ENCODE assay signal across 12 cellular contexts in genomic region chr4:81606796-81607550, GRCh38.
DNase-seq lines count a peak whose midpoint lies in the region; ATAC-seq and TF ChIP-seq lines count a peak whose summit lies in the region.
"Had no signal": no experiment of that assay in that cellular context is flagged by ENCODE, and none has a peak within 500 bp of the region (broad histone marks: within the 10 kb centered on the region; RNA-seq: fewer than 3 reads in every experiment).

No MANE protein-coding gene starts in this region.

- H3K36me3 ChIP-seq in colonic mucosa (no peaks in the 10 kb centered on the region), lower lobe of right lung (no peaks in the 10 kb centered on the region)

- H3K36me3 Mint-ChIP-seq in stimulated activated naive CD8-positive, alpha-beta T cell treated with anti-CD3 and anti-CD28 coated beads, Interleukin-15, Interleukin-2, amounts not matched to agents 100 ng/mL and 50 ng/mL, for 24 hours (ENCODE audit: low read depth): no peaks in the 10 kb centered on the region

- no peak overlapping the region for H3K9ac ChIP-seq in colonic mucosa (ENCODE audit: low read depth in 2 of 2, low read length in 2 of 2)

- H3K4me1 ChIP-seq in colonic mucosa: no peaks in the 10 kb centered on the region
- no peaks in the 10 kb centered on the region for H3K4me1 ChIP-seq in lower lobe of right lung
- H3K4me1 ChIP-seq: body of pancreas had no signal

- no peaks in the 10 kb centered on the region for H3K9me3 Mint-ChIP-seq in stimulated activated naive CD8-positive, alpha-beta T cell treated with anti-CD3 and anti-CD28 coated beads, Interleukin-15, Interleukin-2, amounts not matched to agents 100 ng/mL and 50 ng/mL, for 24 hours
- no peaks in the 10 kb centered on the region for H3K9me3 Mint-ChIP-seq in stimulated activated naive CD8-positive, alpha-beta T cell treated with anti-CD3 and anti-CD28 coated beads, Interleukin-15, amount 100 ng/mL, for 72 hours
- H3K9me3 Mint-ChIP-seq: activated CD4-positive, alpha-beta memory T cell treated with anti-CD3 and anti-CD28 coated beads, Interleukin-2, amount 10 ng/mL, durations not matched to agents 7 days and 5 days; H9 had no signal

- no peaks in the 10 kb centered on the region for H3K27me3 Mint-ChIP-seq in stimulated activated naive CD8-positive, alpha-beta T cell treated with anti-CD3 and anti-CD28 coated beads, Interleukin-15, Interleukin-2, amounts not matched to agents 100 ng/mL and 50 ng/mL, for 24 hours
- no peaks in the 10 kb centered on the region for H3K27me3 Mint-ChIP-seq in stimulated activated naive CD8-positive, alpha-beta T cell treated with anti-CD3 and anti-CD28 coated beads, Interleukin-15, amount 100 ng/mL, for 72 hours

- no peaks in the 10 kb centered on the region for H3K27me3 ChIP-seq in colonic mucosa
- H3K27me3 ChIP-seq in lower lobe of right lung (ENCODE audit: low read depth): no peaks in the 10 kb centered on the region
- H3K27me3 ChIP-seq: body of pancreas had no signal

- H3K4me3 Mint-ChIP-seq in stimulated activated naive CD8-positive, alpha-beta T cell treated with anti-CD3 and anti-CD28 coated beads, Interleukin-15, Interleukin-2, amounts not matched to agents 100 ng/mL and 50 ng/mL, for 24 hours: no peak overlapping the region
- no peak overlapping the region for H3K4me3 Mint-ChIP-seq in stimulated activated naive CD8-positive, alpha-beta T cell treated with anti-CD3 and anti-CD28 coated beads, Interleukin-15, amount 100 ng/mL, for 72 hours
- H3K4me3 Mint-ChIP-seq: activated CD4-positive, alpha-beta memory T cell treated with anti-CD3 and anti-CD28 coated beads, Interleukin-2, amount 10 ng/mL, durations not matched to agents 7 days and 5 days; H9 had no signal

- H3K27ac ChIP-seq in colonic mucosa (peak overlapping the region; percentile 51), lower lobe of right lung (peak overlapping the region; percentile 26)
- H3K27ac ChIP-seq: body of pancreas had no signal

- DNase-seq in stimulated activated naive CD8-positive, alpha-beta T cell treated with anti-CD3 and anti-CD28 coated beads, Interleukin-15, amount 100 ng/mL, for 72 hours: no peak
- peak; percentile 58 for DNase-seq in colonic mucosa
- peak; percentile 50 for DNase-seq in lower lobe of right lung
- DNase-seq in NCI-H2029 treated with DMSO at 0.1 percent for 48 hours (lab: John Stamatoyannopoulos, UW): no peak
- no peak for DNase-seq in activated effector memory CD4-positive, alpha-beta T cell treated with anti-CD3 and anti-CD28 coated beads, Interleukin-2, amount 50 U/mL, for 16 hours
- DNase-seq in medulla oblongata (ENCODE audit: extremely low spot score): no peak
- no peak for DNase-seq in NCI-H1930 (lab: John Stamatoyannopoulos, UW)
- DNase-seq: activated CD4-positive, alpha-beta memory T cell treated with anti-CD3 and anti-CD28 coated beads, Interleukin-2, amount 10 ng/mL, durations not matched to agents 7 days and 5 days; H9; NCI-H774 had no signal

- peak overlapping the region; percentile 14 for H3K27ac Mint-ChIP-seq in stimulated activated naive CD8-positive, alpha-beta T cell treated with anti-CD3 and anti-CD28 coated beads, Interleukin-15, Interleukin-2, amounts not matched to agents 100 ng/mL and 50 ng/mL, for 24 hours
- peak overlapping the region in 1 of 2 donors; percentile 28 for H3K27ac Mint-ChIP-seq in stimulated activated naive CD8-positive, alpha-beta T cell treated with anti-CD3 and anti-CD28 coated beads, Interleukin-15, amount 100 ng/mL, for 72 hours
- H3K27ac Mint-ChIP-seq: activated CD4-positive, alpha-beta memory T cell treated with anti-CD3 and anti-CD28 coated beads, Interleukin-2, amount 10 ng/mL, durations not matched to agents 7 days and 5 days; H9 had no signal

- intact Hi-C loops in colonic mucosa (cut with DNase I): no loop called here
- intact Hi-C loops in lower lobe of right lung (cut with DNase I): no loop called here

- H3K4me3 ChIP-seq in colonic mucosa (no peak overlapping the region), lower lobe of right lung (no peak overlapping the region)
- H3K4me3 ChIP-seq: body of pancreas had no signal

- ATAC-seq in stimulated activated naive CD8-positive, alpha-beta T cell treated with anti-CD3 and anti-CD28 coated beads, Interleukin-15, amount 100 ng/mL, for 72 hours: no peak
- peak; percentile 82 to 85 for ATAC-seq in lower lobe of right lung
- ATAC-seq: body of pancreas had no signal

- H3K9me3 ChIP-seq in colonic mucosa (no peaks in the 10 kb centered on the region), lower lobe of right lung (no peaks in the 10 kb centered on the region)
- H3K9me3 ChIP-seq: body of pancreas had no signal

- TF ChIP-seq CTCF in colonic mucosa (IDR thresholded peaks at IDR 0.05): no peak
- no peak for TF ChIP-seq CTCF in lower lobe of right lung (IDR thresholded peaks at IDR 0.05)

- peaks cover 17% of the 10 kb centered on the region for H3K4me1 Mint-ChIP-seq in stimulated activated naive CD8-positive, alpha-beta T cell treated with anti-CD3 and anti-CD28 coated beads, Interleukin-15, Interleukin-2, amounts not matched to agents 100 ng/mL and 50 ng/mL, for 24 hours (ENCODE audit: low read depth)
- peaks cover 8% of the 10 kb centered on the region for H3K4me1 Mint-ChIP-seq in stimulated activated naive CD8-positive, alpha-beta T cell treated with anti-CD3 and anti-CD28 coated beads, Interleukin-15, amount 100 ng/mL, for 72 hours
- H3K4me1 Mint-ChIP-seq: H9 had no signal

Comparison
In these comparisons a context has a peak if more than half of its experiments do, and no peak if none do; other contexts are left out.
1. DNase-seq: peak in colonic mucosa (single experiment) and lower lobe of right lung (single experiment); none in stimulated activated naive CD8-positive, alpha-beta T cell treated with anti-CD3 and anti-CD28 coated beads, Interleukin-15, amount 100 ng/mL, for 72 hours (0 of 2), NCI-H2029 treated with DMSO at 0.1 percent for 48 hours (single experiment), activated effector memory CD4-positive, alpha-beta T cell treated with anti-CD3 and anti-CD28 coated beads, Interleukin-2, amount 50 U/mL, for 16 hours (single experiment), medulla oblongata (single experiment) and NCI-H1930 (0 of 2).